In genomic region chr12:109786799-109787198, GRCh38 we compare ENCODE assay signal across 29 cellular contexts. TPM values are rescaled to one million over a fixed set of nuclear protein-coding genes. Genes with fewer than 3 reads are reported as not detected.
"Had no signal": no experiment of that assay in that cellular context is flagged by ENCODE, and none has a peak within 500 bp of the region (broad histone marks: within the 10 kb centered on the region; RNA-seq: fewer than 3 reads in every experiment).

No MANE protein-coding gene starts in this region.

- H3K9me3 Mint-ChIP-seq: natural killer cell; nephron; neural progenitor cell; stimulated activated effector memory CD8-positive, alpha-beta T cell treated with anti-CD3 and anti-CD28 coated beads, Interleukin-12 subunit alpha, Interleukin-12 subunit beta, amount 100 ng/mL, for 72 hours; stimulated activated naive CD8-positive, alpha-beta T cell treated with anti-CD3 and anti-CD28 coated beads, Interleukin-15, Interleukin-2, amounts not matched to agents 100 ng/mL and 50 ng/mL, for 24 hours had no signal

- H3K27me3 Mint-ChIP-seq: stimulated activated naive CD8-positive, alpha-beta T cell treated with anti-CD3 and anti-CD28 coated beads, Interleukin-15, Interleukin-2, amounts not matched to agents 100 ng/mL and 50 ng/mL, for 24 hours had no signal

- H2AFZ ChIP-seq: neural progenitor cell had no signal

- H3K9me3 ChIP-seq: neutrophil, pancreas, prostate gland, right lobe of liver, sigmoid colon, stomach, thoracic aorta, thyroid gland, tibial nerve, upper lobe of left lung, vagina had no signal

- ATAC-seq: naive thymus-derived CD4-positive, alpha-beta T cell; natural killer cell; pancreas; right cardiac atrium; right lobe of liver; stimulated activated effector memory CD8-positive, alpha-beta T cell treated with anti-CD3 and anti-CD28 coated beads, Interleukin-12 subunit alpha, Interleukin-12 subunit beta, amount 100 ng/mL, for 72 hours; stimulated activated naive B cell treated with anti-CD40 and anti-IgM and Interleukin-4, amounts not matched to agents 10 μg/mL and 1 μg/mL and 100 μg/mL, for 72 hours had no signal

- H3K27ac ChIP-seq: neural progenitor cell, neutrophil, pancreas, prostate gland, right lobe of liver, sigmoid colon, stomach, thoracic aorta, thyroid gland, tibial nerve, upper lobe of left lung, vagina had no signal

- H3K27me3 ChIP-seq: neural progenitor cell, neutrophil, pancreas, right lobe of liver, thyroid gland, tibial nerve, upper lobe of left lung, vagina had no signal

- DNase-seq: naive thymus-derived CD4-positive, alpha-beta T cell; natural killer cell; nucleus accumbens; pancreas; retina; right cardiac atrium; right lobe of liver; sigmoid colon; small intestine; stimulated activated CD4-positive, alpha-beta T cell treated with anti-CD3 and anti-CD28 coated beads, Interleukin-15, amount 100 ng/mL, for 24 hours; stimulated activated CD4-positive, alpha-beta T cell treated with anti-CD3 and anti-CD28 coated beads, Interleukin-2, amount 100 ng/mL, for 24 hours; stimulated activated CD4-positive, alpha-beta T cell treated with anti-CD3 and anti-CD28 coated beads, Interleukin-2, amount 100 ng/mL, for 48 hours; stimulated activated CD4-positive, alpha-beta T cell treated with anti-CD3 and anti-CD28 coated beads, Interleukin-4, amount 100 ng/mL, for 24 hours; stimulated activated naive B cell treated with anti-CD40 and anti-IgM and Interleukin-4, amounts not matched to agents 10 μg/mL and 1 μg/mL and 100 μg/mL, for 72 hours; stimulated activated naive CD4-positive, alpha-beta T cell treated with Interleukin-2 at 50 U/mL for 16 hours; stomach; thyroid gland; trophoblast cell; upper lobe of left lung had no signal

- H3K4me3 ChIP-seq: neural progenitor cell, pancreas, prostate gland, right lobe of liver, sigmoid colon, stomach, thoracic aorta, thyroid gland, tibial nerve, upper lobe of left lung, vagina had no signal

- H3K4me1 ChIP-seq: neural progenitor cell, pancreas, prostate gland, right lobe of liver, sigmoid colon, stomach, thyroid gland, tibial nerve, upper lobe of left lung, vagina had no signal

- H3K27ac Mint-ChIP-seq: natural killer cell; nephron; neural progenitor cell; stimulated activated effector memory CD8-positive, alpha-beta T cell treated with anti-CD3 and anti-CD28 coated beads, Interleukin-12 subunit alpha, Interleukin-12 subunit beta, amount 100 ng/mL, for 72 hours; stimulated activated naive B cell treated with anti-CD40 and anti-IgM and Interleukin-4, amounts not matched to agents 10 μg/mL and 1 μg/mL and 100 μg/mL, for 72 hours; stimulated activated naive CD8-positive, alpha-beta T cell treated with anti-CD3 and anti-CD28 coated beads, Interleukin-15, Interleukin-2, amounts not matched to agents 100 ng/mL and 50 ng/mL, for 24 hours had no signal

- H3K9ac ChIP-seq: neural progenitor cell had no signal

- H3K4me3 Mint-ChIP-seq: naive thymus-derived CD4-positive, alpha-beta T cell; natural killer cell; nephron; neural progenitor cell; stimulated activated effector memory CD8-positive, alpha-beta T cell treated with anti-CD3 and anti-CD28 coated beads, Interleukin-12 subunit alpha, Interleukin-12 subunit beta, amount 100 ng/mL, for 72 hours; stimulated activated naive B cell treated with anti-CD40 and anti-IgM and Interleukin-4, amounts not matched to agents 10 μg/mL and 1 μg/mL and 100 μg/mL, for 72 hours; stimulated activated naive CD8-positive, alpha-beta T cell treated with anti-CD3 and anti-CD28 coated beads, Interleukin-15, Interleukin-2, amounts not matched to agents 100 ng/mL and 50 ng/mL, for 24 hours had no signal

- H3K4me2 ChIP-seq: neural progenitor cell had no signal

- H3K4me1 Mint-ChIP-seq: naive thymus-derived CD4-positive, alpha-beta T cell; nephron; stimulated activated effector memory CD8-positive, alpha-beta T cell treated with anti-CD3 and anti-CD28 coated beads, Interleukin-12 subunit alpha, Interleukin-12 subunit beta, amount 100 ng/mL, for 72 hours; stimulated activated naive B cell treated with anti-CD40 and anti-IgM and Interleukin-4, amounts not matched to agents 10 μg/mL and 1 μg/mL and 100 μg/mL, for 72 hours had no signal

- H3K36me3 Mint-ChIP-seq: naive thymus-derived CD4-positive, alpha-beta T cell; natural killer cell; neural progenitor cell; stimulated activated effector memory CD8-positive, alpha-beta T cell treated with anti-CD3 and anti-CD28 coated beads, Interleukin-12 subunit alpha, Interleukin-12 subunit beta, amount 100 ng/mL, for 72 hours; stimulated activated naive B cell treated with anti-CD40 and anti-IgM and Interleukin-4, amounts not matched to agents 10 μg/mL and 1 μg/mL and 100 μg/mL, for 72 hours had no signal

- H3K36me3 ChIP-seq: neural progenitor cell, neutrophil, pancreas, prostate gland, sigmoid colon, thoracic aorta, thyroid gland, upper lobe of left lung, vagina had no signal

RNA-seq across cellular contexts. Expression of gene TRPV4, which starts 46.4 kb away (rescaled TPM):
- total RNA-seq: natural killer cell had no signal
- polyA plus RNA-seq: naive thymus-derived CD4-positive, alpha-beta T cell; neural cell had no signal
